14 cellular contexts compared by ENCODE assay signal in genomic region chr10:22927163-22927562, GRCh38. TPM values are rescaled to one million over a fixed set of nuclear protein-coding genes. Genes with fewer than 3 reads are reported as not detected.
A peak's percentile ranks its signal among the peaks of the same experiment; 100 is the strongest.
DNase-seq lines count a peak whose midpoint lies in the region; FAIRE-seq and TF ChIP-seq lines count a peak whose summit lies in the region.
"Had no signal": no experiment of that assay in that cellular context is flagged by ENCODE, and none has a peak within 500 bp of the region (broad histone marks: within the 10 kb centered on the region; RNA-seq: fewer than 3 reads in every experiment).

No MANE protein-coding gene starts in this region.

- H3K27me3 Mint-ChIP-seq in astrocyte (ENCODE audit: low read depth, unreplicated experiment) (peaks cover 3% of the 10 kb centered on the region), CD14-positive monocyte (ENCODE audit: low read depth in 3 of 3) (peaks cover 2 to 9% (median 2%) of the 10 kb centered on the region in 3 donors)

- 85% methylated on average over 9 of the region's 9 CpGs for WGBS in smooth muscle cell (ENCODE audit: low lambda C conversion rate)

- peak; percentile 52 for DNase-seq in NCI-H2171 treated with DMSO at 0.1 percent for 48 hours (lab: John Stamatoyannopoulos, UW)
- no peak for DNase-seq in NCI-H2171 (lab: John Stamatoyannopoulos, UW)
- DNase-seq in astrocyte (ENCODE audit: low read depth): no peak
- no peak for DNase-seq in keratinocyte (ENCODE audit: low read depth, low spot score)
- DNase-seq in smooth muscle cell (lab: John Stamatoyannopoulos, UW; ENCODE audit: unreplicated experiment): no peak
- no peak for DNase-seq in HEK293T (ENCODE audit: extremely low spot score)
- no peak for DNase-seq in CD14-positive monocyte (ENCODE audit: low spot score)
- DNase-seq in midbrain (lab: John Stamatoyannopoulos, UW): no peak
- DNase-seq: NCI-H187 treated with DMSO at 0.1 percent for 48 hours had no signal

- CTCF ChIA-PET in HEK293T (lab: Yijun Ruan, JAX): no interaction called here

- H3K4me3 Mint-ChIP-seq in astrocyte (ENCODE audit: unreplicated experiment) (no peak overlapping the region), CD14-positive monocyte (no peak overlapping the region)
- H3K4me3 Mint-ChIP-seq: nephron had no signal

- H3K4me1 Mint-ChIP-seq in astrocyte (ENCODE audit: low read depth, unreplicated experiment) (no peaks in the 10 kb centered on the region), CD14-positive monocyte (peaks cover 6% of the 10 kb centered on the region)
- H3K4me1 Mint-ChIP-seq: nephron had no signal

- intact Hi-C loops in CD14-positive monocyte (cut with micrococcal nuclease): no loop called here

- H3K4me3 ChIP-seq in astrocyte (ENCODE audit: insufficient read depth, low read depth, low read length) (peak overlapping the region; percentile 64), keratinocyte (ENCODE audit: control insufficient read depth in 2 of 3, extremely low read depth in 1 of 3, insufficient read depth in 2 of 3, low read depth in 1 of 3, low read length in 3 of 3) (no peak overlapping the region), smooth muscle cell (peak overlapping the region; percentile 60)

- H3K9me3 ChIP-seq in astrocyte (ENCODE audit: insufficient read depth, low read depth, low read length) (no peaks in the 10 kb centered on the region), keratinocyte (ENCODE audit: control insufficient read depth, low read depth, low read length) (no peaks in the 10 kb centered on the region), smooth muscle cell (replicated peaks; ENCODE audit: low read depth) (no peaks in the 10 kb centered on the region)
- H3K9me3 ChIP-seq: body of pancreas had no signal

- H3K79me2 ChIP-seq in astrocyte (ENCODE audit: insufficient read depth, low read length): no peaks in the 10 kb centered on the region
- no peaks in the 10 kb centered on the region for H3K79me2 ChIP-seq in keratinocyte (ENCODE audit: control insufficient read depth, insufficient read depth, low read length)
- H3K79me2 ChIP-seq in smooth muscle cell (ENCODE audit: low read depth): no peaks in the 10 kb centered on the region

- no peaks in the 10 kb centered on the region for H4K20me1 ChIP-seq in astrocyte (ENCODE audit: insufficient read depth, low read length)
- H4K20me1 ChIP-seq in keratinocyte (ENCODE audit: control insufficient read depth, extremely low read depth, insufficient read depth, low read length): no peaks in the 10 kb centered on the region
- H4K20me1 ChIP-seq in smooth muscle cell (ENCODE audit: low read depth): no peaks in the 10 kb centered on the region

- H3K9ac ChIP-seq in astrocyte (ENCODE audit: low read length) (peak overlapping the region; percentile 85), keratinocyte (ENCODE audit: control insufficient read depth, extremely low read depth, insufficient read depth, low read length) (no peak overlapping the region), smooth muscle cell (ENCODE audit: low read depth) (peak overlapping the region; percentile 94)

- H3K4me1 ChIP-seq in astrocyte (ENCODE audit: insufficient read depth, low read length) (peaks cover 4% of the 10 kb centered on the region), keratinocyte (ENCODE audit: control insufficient read depth, extremely low read depth, insufficient read depth, low read length) (peaks cover 3% of the 10 kb centered on the region), smooth muscle cell (ENCODE audit: low read depth) (no peaks in the 10 kb centered on the region)

- no peaks in the 10 kb centered on the region for H3K9me3 Mint-ChIP-seq in astrocyte (ENCODE audit: unreplicated experiment)
- peaks cover 0 to 3% (median 0%) of the 10 kb centered on the region in 7 donors for H3K9me3 Mint-ChIP-seq in CD14-positive monocyte
- H3K9me3 Mint-ChIP-seq: activated T-helper 2 cell treated with anti-CD3 and anti-CD28 coated beads, Interferon-gamma antibody, Interleukin-2, Interleukin-4, amounts not matched to agents 10 μg/mL and 5 μg/mL and 100 μg/mL, durations not matched to agents 14 hours and 24 hours and 36 hours had no signal

- no peaks in the 10 kb centered on the region for H3K9me1 ChIP-seq in keratinocyte (ENCODE audit: control insufficient read depth, extremely low read depth, insufficient read depth, low read length)

- H2AFZ ChIP-seq in astrocyte (ENCODE audit: low read depth, low read length) (peak overlapping the region; percentile 100), keratinocyte (ENCODE audit: control insufficient read depth, low read length) (no peak overlapping the region), smooth muscle cell (ENCODE audit: low read depth) (peak overlapping the region; percentile 99)

- H3K36me3 ChIP-seq in astrocyte (ENCODE audit: insufficient read depth, low read length) (no peaks in the 10 kb centered on the region), keratinocyte (ENCODE audit: control insufficient read depth in 2 of 2, extremely low read depth in 1 of 2, insufficient read depth in 2 of 2, low read length in 2 of 2) (no peaks in the 10 kb centered on the region), smooth muscle cell (ENCODE audit: low read depth) (no peaks in the 10 kb centered on the region)

- H3F3A ChIP-seq in smooth muscle cell (ENCODE audit: low read depth): no peaks in the 10 kb centered on the region

- H3K36me3 Mint-ChIP-seq in astrocyte (ENCODE audit: low read depth, unreplicated experiment) (no peaks in the 10 kb centered on the region), CD14-positive monocyte (no peaks in the 10 kb centered on the region)

- POLR2A ChIA-PET in HEK293T (lab: Yijun Ruan, JAX): interaction anchor here (0.6 kb wide), 1 partner anchor 45 kb away, joined by 3 read pairs; no protein-coding TSS in a partner anchor

- TF ChIP-seq CTCF in astrocyte (IDR thresholded peaks at IDR 0.05; ENCODE audit: insufficient read depth, low read depth, low read length) (no peak), keratinocyte (optimal IDR thresholded peaks at IDR 0.05 in 1 of 3, IDR thresholded peaks at IDR 0.05 in 1 of 3, conservative IDR thresholded peaks at IDR 0.05 in 1 of 3; ENCODE audit: extremely low read depth in 1 of 3, insufficient read depth in 2 of 3, low read length in 3 of 3) (no peak), smooth muscle cell (IDR thresholded peaks at IDR 0.05; ENCODE audit: borderline replicate concordance, insufficient read depth, poor library complexity, severe bottlenecking) (no peak), CD14-positive monocyte (IDR thresholded peaks at IDR 0.05) (no peak)

- peak overlapping the region; percentile 98 for H3K4me2 ChIP-seq in astrocyte (ENCODE audit: low read length)
- H3K4me2 ChIP-seq in keratinocyte (ENCODE audit: control insufficient read depth, extremely low read depth, insufficient read depth, low read depth, low read length): peak overlapping the region; percentile 71
- peak overlapping the region; percentile 88 for H3K4me2 ChIP-seq in smooth muscle cell

- H3K27ac Mint-ChIP-seq in astrocyte (ENCODE audit: unreplicated experiment) (no peak overlapping the region), CD14-positive monocyte (no peak overlapping the region)
- H3K27ac Mint-ChIP-seq: activated T-helper 2 cell treated with anti-CD3 and anti-CD28 coated beads, Interferon-gamma antibody, Interleukin-2, Interleukin-4, amounts not matched to agents 10 μg/mL and 5 μg/mL and 100 μg/mL, durations not matched to agents 14 hours and 24 hours and 36 hours; nephron had no signal

- no peak for FAIRE-seq in astrocyte (lab: Jason Lieb, UNC)
- no peak for FAIRE-seq in keratinocyte (lab: Jason Lieb, UNC)

- no peaks in the 10 kb centered on the region for H3K27me3 ChIP-seq in astrocyte (ENCODE audit: insufficient read depth, low read length)
- peaks cover 9% of the 10 kb centered on the region for H3K27me3 ChIP-seq in keratinocyte (ENCODE audit: control insufficient read depth, extremely low read depth, insufficient read depth, low read length)
- H3K27me3 ChIP-seq in smooth muscle cell (ENCODE audit: low read depth): no peaks in the 10 kb centered on the region
- H3K27me3 ChIP-seq: body of pancreas had no signal

- dilution Hi-C loops in keratinocyte (cut with MboI; ENCODE audit: extremely low pct_ligation_motif_present, low sequenced_read_pairs): no loop called here

- no peak overlapping the region for H3K27ac ChIP-seq in astrocyte (ENCODE audit: low read depth, low read length)
- H3K27ac ChIP-seq in keratinocyte (ENCODE audit: control insufficient read depth, insufficient read depth, low read length): no peak overlapping the region
- no peak overlapping the region for H3K27ac ChIP-seq in smooth muscle cell (ENCODE audit: low read depth)
- H3K27ac ChIP-seq: body of pancreas, epithelial cell of prostate had no signal

TF ChIP-seq in HEK293T, 16 proteins besides CTCF, POLR2A, EP300 and RAD21 (continues in another document):
- TF ChIP-seq SP1 (IDR thresholded peaks at IDR 0.05): no peak
- TF ChIP-seq L3MBTL2 (conservative IDR thresholded peaks at IDR 0.05): no peak
- no peak for TF ChIP-seq CTBP1 (IDR thresholded peaks at IDR 0.05; ENCODE audit: borderline replicate concordance)
- TF ChIP-seq ARNT (IDR thresholded peaks at IDR 0.05): no peak
- no peak for TF ChIP-seq ELF4 (IDR thresholded peaks at IDR 0.05)
- TF ChIP-seq HDGF (IDR thresholded peaks at IDR 0.05; ENCODE audit: borderline replicate concordance): no peak
- TF ChIP-seq ZNF384 (IDR thresholded peaks at IDR 0.05): no peak
- TF ChIP-seq TARDBP (IDR thresholded peaks at IDR 0.05): no peak
- TF ChIP-seq NFRKB (IDR thresholded peaks at IDR 0.05): no peak
- no peak for TF ChIP-seq LEF1 (IDR thresholded peaks at IDR 0.05; ENCODE audit: borderline replicate concordance)
- no peak for TF ChIP-seq FOXM1 (IDR thresholded peaks at IDR 0.05; ENCODE audit: borderline replicate concordance)

RNA-seq across cellular contexts. Expression of gene ARMC3, which starts 0.7 kb away (rescaled TPM):
- 0.23 TPM in 1 of 2 replicates, not detected in the other for total RNA-seq in astrocyte
- polyA plus RNA-seq in keratinocyte: not detected in 3 replicates
- polyA plus RNA-seq in keratinocyte (2011; ENCODE audit: low read depth): not detected
- 0.02 TPM in 1 of 2 replicates, not detected in the other for polyA plus RNA-seq in keratinocyte (2011; cell fraction: cytosol; rRNA removed)
- not detected in 2 replicates for polyA plus RNA-seq in keratinocyte (2011; cell fraction: nucleus; rRNA removed)
- polyA plus RNA-seq in keratinocyte (2012; ENCODE audit: low replicate concordance): not detected in 2 replicates
- polyA minus RNA-seq in keratinocyte: not detected in 3 replicates
- polyA minus RNA-seq in keratinocyte (2011; cell fraction: cytosol; rRNA and poly(A)+ RNA removed): not detected
- polyA minus RNA-seq in keratinocyte (2011; cell fraction: nucleus; rRNA and poly(A)+ RNA removed): not detected in 2 replicates
- not detected in 2 replicates for total RNA-seq in smooth muscle cell
- polyA plus RNA-seq in smooth muscle cell: 0.46 TPM in 1 of 2 replicates, not detected in the other
- polyA plus RNA-seq in CD14-positive monocyte: not detected
- total RNA-seq: activated T-helper 2 cell treated with anti-CD3 and anti-CD28 coated beads, Interferon-gamma antibody, Interleukin-2, Interleukin-4, amounts not matched to agents 10 μg/mL and 5 μg/mL and 100 μg/mL, durations not matched to agents 14 hours and 24 hours and 36 hours had no signal
- polyA plus RNA-seq: urinary bladder had no signal

Comparison
In these comparisons a context has a peak if more than half of its experiments do, and no peak if none do; other contexts are left out.
1. H3K4me3 ChIP-seq: peak in astrocyte (single experiment) and smooth muscle cell (single experiment); none in keratinocyte (0 of 3).
2. Peak in every context shown above with its lines, with median percentiles within 50 percentile points of each other: H3K4me2 ChIP-seq.